ENCODE assay signal across 1 cellular context in the genomic region with DNA sequence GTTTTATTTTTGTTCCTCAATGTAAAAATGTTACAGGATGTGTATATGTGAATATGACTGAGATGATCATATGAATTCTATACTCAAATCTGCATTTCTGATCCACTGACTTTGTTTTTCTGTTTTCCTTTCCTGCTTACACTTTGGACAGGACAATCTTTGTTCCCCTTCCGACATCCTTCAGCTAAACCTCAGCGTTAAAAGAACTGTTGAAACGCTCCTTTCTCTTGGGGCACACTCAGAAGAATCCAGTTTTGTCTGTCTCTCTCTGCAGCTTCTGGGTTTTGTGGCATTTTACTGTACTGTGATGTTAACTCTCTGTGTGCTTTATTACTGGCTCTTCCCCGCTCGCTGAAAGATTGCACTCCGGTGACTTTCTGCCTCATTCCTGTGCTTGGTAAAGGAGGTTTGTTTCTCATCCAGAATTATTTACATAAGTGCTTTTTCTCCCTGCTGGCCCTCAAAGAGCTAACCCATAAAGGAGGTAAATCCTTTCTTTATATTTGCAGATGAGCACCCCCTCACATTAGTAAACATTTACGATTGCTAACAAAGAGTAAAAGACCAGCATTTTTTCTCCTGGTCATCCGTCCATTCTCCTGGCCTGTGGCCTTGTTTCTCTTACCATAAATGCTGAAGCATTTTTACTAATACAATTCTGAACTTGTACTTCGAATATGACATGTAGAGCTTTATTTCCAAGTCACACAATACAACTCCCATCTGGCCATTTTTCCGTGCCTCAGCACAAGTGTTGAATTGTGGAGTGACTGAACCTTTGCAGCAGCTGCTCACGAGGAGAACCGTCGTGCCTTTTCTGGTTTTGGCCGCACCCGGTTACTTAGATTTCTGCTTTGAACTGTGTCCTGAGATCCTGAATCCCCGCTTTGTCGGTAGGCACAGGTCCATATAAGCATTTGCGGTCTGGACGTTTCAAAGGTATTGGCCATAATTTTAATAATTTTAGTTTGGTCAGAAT.
A peak's percentile ranks its signal among the peaks of the same experiment; 100 is the strongest.
TF ChIP-seq lines count a peak whose summit lies in the region.

No MANE protein-coding gene starts in this region.

TF ChIP-seq in HepG2, 621 proteins besides CTCF, POLR2A, EP300 and RAD21 (continued from another document and continues in another):
- TF ChIP-seq IRF1 (CRISPR knock-in tag; IDR thresholded peaks at IDR 0.05; ENCODE audit: low read depth) = no peak
- TF ChIP-seq ZNF264 (CRISPR knock-in tag; IDR thresholded peaks at IDR 0.05) = 0 out of 2 replicates have a peak, but pooled peaks have one; percentile 20
- no peak for TF ChIP-seq RBM39 (IDR thresholded peaks at IDR 0.05; ENCODE audit: low read depth, low read length, poor library complexity, severe bottlenecking)
- no peak for TF ChIP-seq ZNF207 (IDR thresholded peaks at IDR 0.05; ENCODE audit: borderline replicate concordance)
- no peak for TF ChIP-seq PHF8 (CRISPR knock-in tag; IDR thresholded peaks at IDR 0.05)
- no peak for TF ChIP-seq ZKSCAN5 (CRISPR knock-in tag; IDR thresholded peaks at IDR 0.05)
- TF ChIP-seq HES4 (CRISPR knock-in tag; IDR thresholded peaks at IDR 0.05; ENCODE audit: borderline replicate concordance) = no peak
- TF ChIP-seq, protein P1, sequence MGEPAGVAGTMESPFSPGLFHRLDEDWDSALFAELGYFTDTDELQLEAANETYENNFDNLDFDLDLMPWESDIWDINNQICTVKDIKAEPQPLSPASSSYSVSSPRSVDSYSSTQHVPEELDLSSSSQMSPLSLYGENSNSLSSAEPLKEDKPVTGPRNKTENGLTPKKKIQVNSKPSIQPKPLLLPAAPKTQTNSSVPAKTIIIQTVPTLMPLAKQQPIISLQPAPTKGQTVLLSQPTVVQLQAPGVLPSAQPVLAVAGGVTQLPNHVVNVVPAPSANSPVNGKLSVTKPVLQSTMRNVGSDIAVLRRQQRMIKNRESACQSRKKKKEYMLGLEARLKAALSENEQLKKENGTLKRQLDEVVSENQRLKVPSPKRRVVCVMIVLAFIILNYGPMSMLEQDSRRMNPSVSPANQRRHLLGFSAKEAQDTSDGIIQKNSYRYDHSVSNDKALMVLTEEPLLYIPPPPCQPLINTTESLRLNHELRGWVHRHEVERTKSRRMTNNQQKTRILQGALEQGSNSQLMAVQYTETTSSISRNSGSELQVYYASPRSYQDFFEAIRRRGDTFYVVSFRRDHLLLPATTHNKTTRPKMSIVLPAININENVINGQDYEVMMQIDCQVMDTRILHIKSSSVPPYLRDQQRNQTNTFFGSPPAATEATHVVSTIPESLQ (CRISPR knock-in tag; conservative IDR thresholded peaks at IDR 0.05) = no peak
- TF ChIP-seq BRCA1 (CRISPR knock-in tag; IDR thresholded peaks at IDR 0.05) = no peak
- no peak for TF ChIP-seq ZNF646 (CRISPR knock-in tag; IDR thresholded peaks at IDR 0.05)
- TF ChIP-seq ZNF660 (CRISPR knock-in tag; IDR thresholded peaks at IDR 0.05; ENCODE audit: borderline replicate concordance, low read depth) = no peak
- peak; percentile 45; the same call in 1 of the 2 replicates for TF ChIP-seq ZNF160 (CRISPR knock-in tag; IDR thresholded peaks at IDR 0.05)
- no peak for TF ChIP-seq ZNF205 (CRISPR knock-in tag; IDR thresholded peaks at IDR 0.05)
- no peak for TF ChIP-seq ELF4 (CRISPR knock-in tag; IDR thresholded peaks at IDR 0.05; ENCODE audit: borderline replicate concordance)
- no peak for TF ChIP-seq MXI1 (IDR thresholded peaks at IDR 0.05; ENCODE audit: borderline replicate concordance, low read depth, low read length)
- TF ChIP-seq RXRB (CRISPR knock-in tag; IDR thresholded peaks at IDR 0.05; ENCODE audit: borderline replicate concordance) = peak; percentile 91
- TF ChIP-seq, protein P2, sequence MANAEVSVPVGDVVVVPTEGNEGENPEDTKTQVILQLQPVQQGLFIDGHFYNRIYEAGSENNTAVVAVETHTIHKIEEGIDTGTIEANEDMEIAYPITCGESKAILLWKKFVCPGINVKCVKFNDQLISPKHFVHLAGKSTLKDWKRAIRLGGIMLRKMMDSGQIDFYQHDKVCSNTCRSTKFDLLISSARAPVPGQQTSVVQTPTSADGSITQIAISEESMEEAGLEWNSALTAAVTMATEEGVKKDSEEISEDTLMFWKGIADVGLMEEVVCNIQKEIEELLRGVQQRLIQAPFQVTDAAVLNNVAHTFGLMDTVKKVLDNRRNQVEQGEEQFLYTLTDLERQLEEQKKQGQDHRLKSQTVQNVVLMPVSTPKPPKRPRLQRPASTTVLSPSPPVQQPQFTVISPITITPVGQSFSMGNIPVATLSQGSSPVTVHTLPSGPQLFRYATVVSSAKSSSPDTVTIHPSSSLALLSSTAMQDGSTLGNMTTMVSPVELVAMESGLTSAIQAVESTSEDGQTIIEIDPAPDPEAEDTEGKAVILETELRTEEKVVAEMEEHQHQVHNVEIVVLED (CRISPR knock-in tag; IDR thresholded peaks at IDR 0.05; ENCODE audit: borderline replicate concordance) = 0 out of 2 replicates have a peak, but pooled peaks have one; percentile 36
- no peak for TF ChIP-seq ZNF557 (CRISPR knock-in tag; IDR thresholded peaks at IDR 0.05)
- TF ChIP-seq THAP11 (CRISPR knock-in tag; IDR thresholded peaks at IDR 0.05) = peak; percentile 20; the same call in 1 of the 2 replicates
- TF ChIP-seq HHEX (CRISPR knock-in tag; IDR thresholded peaks at IDR 0.05) = peak; percentile 98
- TF ChIP-seq NCOR1 (IDR thresholded peaks at IDR 0.05; ENCODE audit: borderline replicate concordance, low read length) = no peak; the same call in 1 of the 2 replicates
- TF ChIP-seq ZSCAN29 (CRISPR knock-in tag; conservative IDR thresholded peaks at IDR 0.05) = no peak
- TF ChIP-seq, protein P3, sequence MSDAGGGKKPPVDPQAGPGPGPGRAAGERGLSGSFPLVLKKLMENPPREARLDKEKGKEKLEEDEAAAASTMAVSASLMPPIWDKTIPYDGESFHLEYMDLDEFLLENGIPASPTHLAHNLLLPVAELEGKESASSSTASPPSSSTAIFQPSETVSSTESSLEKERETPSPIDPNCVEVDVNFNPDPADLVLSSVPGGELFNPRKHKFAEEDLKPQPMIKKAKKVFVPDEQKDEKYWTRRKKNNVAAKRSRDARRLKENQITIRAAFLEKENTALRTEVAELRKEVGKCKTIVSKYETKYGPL (CRISPR knock-in tag; IDR thresholded peaks at IDR 0.05) = no peak
- TF ChIP-seq ZC3H13 (CRISPR knock-in tag; IDR thresholded peaks at IDR 0.05) = no peak
- no peak for TF ChIP-seq ZEB1 (IDR thresholded peaks at IDR 0.05; ENCODE audit: insufficient replicate concordance, low read depth)
- no peak for TF ChIP-seq HNRNPL (IDR thresholded peaks at IDR 0.05; ENCODE audit: low read depth, low read length)
- TF ChIP-seq HNF4A (CRISPR knock-in tag; IDR thresholded peaks at IDR 0.05) = no peak; the same call in none of the 2 replicates
- no peak for TF ChIP-seq NFATC3 (CRISPR knock-in tag; IDR thresholded peaks at IDR 0.05)
- no peak for TF ChIP-seq ARID2 (CRISPR knock-in tag; IDR thresholded peaks at IDR 0.05; ENCODE audit: borderline replicate concordance)
- TF ChIP-seq ZNF577 (CRISPR knock-in tag; IDR thresholded peaks at IDR 0.05; ENCODE audit: borderline replicate concordance, low read depth) = no peak
- 0 out of 2 replicates have a peak, but pooled peaks have one; percentile 29 for TF ChIP-seq ZNF501 (CRISPR knock-in tag; IDR thresholded peaks at IDR 0.05)
- no peak for TF ChIP-seq ZNF670 (CRISPR knock-in tag; IDR thresholded peaks at IDR 0.05; ENCODE audit: borderline replicate concordance)
- no peak for TF ChIP-seq ZNF296 (CRISPR knock-in tag; conservative IDR thresholded peaks at IDR 0.05)
- peak; percentile 82 for TF ChIP-seq ZNF331 (CRISPR knock-in tag; IDR thresholded peaks at IDR 0.05)
- 0 out of 2 replicates have a peak, but pooled peaks have one; percentile 25 for TF ChIP-seq HOXA5 (CRISPR knock-in tag; IDR thresholded peaks at IDR 0.05)
- TF ChIP-seq ZNF607 (CRISPR knock-in tag; IDR thresholded peaks at IDR 0.05; ENCODE audit: borderline replicate concordance) = no peak
- TF ChIP-seq, protein P4, sequence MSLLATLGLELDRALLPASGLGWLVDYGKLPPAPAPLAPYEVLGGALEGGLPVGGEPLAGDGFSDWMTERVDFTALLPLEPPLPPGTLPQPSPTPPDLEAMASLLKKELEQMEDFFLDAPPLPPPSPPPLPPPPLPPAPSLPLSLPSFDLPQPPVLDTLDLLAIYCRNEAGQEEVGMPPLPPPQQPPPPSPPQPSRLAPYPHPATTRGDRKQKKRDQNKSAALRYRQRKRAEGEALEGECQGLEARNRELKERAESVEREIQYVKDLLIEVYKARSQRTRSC (CRISPR knock-in tag; IDR thresholded peaks at IDR 0.05; ENCODE audit: low read depth) = no peak
- no peak for TF ChIP-seq ZNF468 (CRISPR knock-in tag; IDR thresholded peaks at IDR 0.05)
- TF ChIP-seq ZNF225 (CRISPR knock-in tag; IDR thresholded peaks at IDR 0.05) = no peak
- TF ChIP-seq KLF11 (CRISPR knock-in tag; IDR thresholded peaks at IDR 0.05) = no peak
- TF ChIP-seq, protein P5, sequence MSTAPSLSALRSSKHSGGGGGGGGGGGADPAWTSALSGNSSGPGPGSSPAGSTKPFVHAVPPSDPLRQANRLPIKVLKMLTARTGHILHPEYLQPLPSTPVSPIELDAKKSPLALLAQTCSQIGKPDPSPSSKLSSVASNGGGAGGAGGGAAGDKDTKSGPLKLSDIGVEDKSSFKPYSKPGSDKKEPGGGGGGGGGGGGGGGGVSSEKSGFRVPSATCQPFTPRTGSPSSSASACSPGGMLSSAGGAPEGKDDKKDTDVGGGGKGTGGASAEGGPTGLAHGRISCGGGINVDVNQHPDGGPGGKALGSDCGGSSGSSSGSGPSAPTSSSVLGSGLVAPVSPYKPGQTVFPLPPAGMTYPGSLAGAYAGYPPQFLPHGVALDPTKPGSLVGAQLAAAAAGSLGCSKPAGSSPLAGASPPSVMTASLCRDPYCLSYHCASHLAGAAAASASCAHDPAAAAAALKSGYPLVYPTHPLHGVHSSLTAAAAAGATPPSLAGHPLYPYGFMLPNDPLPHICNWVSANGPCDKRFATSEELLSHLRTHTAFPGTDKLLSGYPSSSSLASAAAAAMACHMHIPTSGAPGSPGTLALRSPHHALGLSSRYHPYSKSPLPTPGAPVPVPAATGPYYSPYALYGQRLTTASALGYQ (CRISPR knock-in tag; IDR thresholded peaks at IDR 0.05) = peak; percentile 99
- TF ChIP-seq, protein P6, sequence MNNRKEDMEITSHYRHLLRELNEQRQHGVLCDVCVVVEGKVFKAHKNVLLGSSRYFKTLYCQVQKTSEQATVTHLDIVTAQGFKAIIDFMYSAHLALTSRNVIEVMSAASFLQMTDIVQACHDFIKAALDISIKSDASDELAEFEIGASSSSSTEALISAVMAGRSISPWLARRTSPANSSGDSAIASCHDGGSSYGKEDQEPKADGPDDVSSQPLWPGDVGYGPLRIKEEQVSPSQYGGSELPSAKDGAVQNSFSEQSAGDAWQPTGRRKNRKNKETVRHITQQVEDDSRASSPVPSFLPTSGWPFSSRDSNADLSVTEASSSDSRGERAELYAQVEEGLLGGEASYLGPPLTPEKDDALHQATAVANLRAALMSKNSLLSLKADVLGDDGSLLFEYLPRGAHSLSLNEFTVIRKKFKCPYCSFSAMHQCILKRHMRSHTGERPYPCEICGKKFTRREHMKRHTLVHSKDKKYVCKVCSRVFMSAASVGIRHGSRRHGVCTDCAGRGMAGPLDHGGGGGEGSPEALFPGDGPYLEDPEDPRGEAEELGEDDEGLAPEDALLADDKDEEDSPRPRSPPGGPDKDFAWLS (CRISPR knock-in tag; IDR thresholded peaks at IDR 0.05; ENCODE audit: borderline replicate concordance) = no peak
- TF ChIP-seq ZNF354B (CRISPR knock-in tag; IDR thresholded peaks at IDR 0.05) = no peak
- peak; percentile 95 for TF ChIP-seq HMG20A (CRISPR knock-in tag; IDR thresholded peaks at IDR 0.05; ENCODE audit: borderline replicate concordance)
- no peak for TF ChIP-seq ZNF570 (CRISPR knock-in tag; IDR thresholded peaks at IDR 0.05; ENCODE audit: borderline replicate concordance)
- no peak for TF ChIP-seq MAF1 (CRISPR knock-in tag; IDR thresholded peaks at IDR 0.05; ENCODE audit: borderline replicate concordance)
- no peak for TF ChIP-seq SCMH1 (CRISPR knock-in tag; IDR thresholded peaks at IDR 0.05; ENCODE audit: borderline replicate concordance)
- no peak for TF ChIP-seq ZNF333 (CRISPR knock-in tag; IDR thresholded peaks at IDR 0.05; ENCODE audit: borderline replicate concordance)
- no peak for TF ChIP-seq ZNF782 (CRISPR knock-in tag; IDR thresholded peaks at IDR 0.05; ENCODE audit: borderline replicate concordance)
